9 cellular contexts compared by ENCODE assay signal in genomic region chr4:72418458-72418857, GRCh38.
A peak's percentile ranks its signal among the peaks of the same experiment; 100 is the strongest.
DNase-seq lines count a peak whose midpoint lies in the region; ATAC-seq and TF ChIP-seq lines count a peak whose summit lies in the region.
"Had no signal": no experiment of that assay in that cellular context is flagged by ENCODE, and none has a peak within 500 bp of the region (broad histone marks: within the 10 kb centered on the region; RNA-seq: fewer than 3 reads in every experiment).

No MANE protein-coding gene starts in this region.

- no peaks in the 10 kb centered on the region for H3K9me2 ChIP-seq in GM23338 (ENCODE audit: insufficient read depth)

- no peak for ATAC-seq in HG03571 (IDR thresholded peaks at IDR 0.05; ENCODE audit: unreplicated experiment)
- no peak for ATAC-seq in GM23338

- H3K4me2 ChIP-seq in GM23338 = no peak overlapping the region

- H3K36me3 ChIP-seq in H7 (replicated peaks; ENCODE audit: control insufficient read depth, insufficient read depth, low read length) (no peaks in the 10 kb centered on the region), GM23338 (ENCODE audit: insufficient read depth) (no peaks in the 10 kb centered on the region)
- H3K36me3 ChIP-seq in CD8-positive, alpha-beta memory T cell (ENCODE audit: insufficient read depth, low read length) = no peaks in the 10 kb centered on the region

- no peaks in the 10 kb centered on the region for H3F3A ChIP-seq in GM23338 (replicated peaks; ENCODE audit: low read depth)

- POLR2A ChIA-PET in CD8-positive, alpha-beta memory T cell (lab: Charles Lee) = no interaction called here

- H3K4me1 Mint-ChIP-seq in GM23338 = no peaks in the 10 kb centered on the region
- no peaks in the 10 kb centered on the region for H3K4me1 Mint-ChIP-seq in CD8-positive, alpha-beta memory T cell

- H3K4me3 ChIP-seq in H7 (ENCODE audit: insufficient read depth, low read depth, low read length) (no peak overlapping the region), GM23338 (no peak overlapping the region)
- no peak overlapping the region for H3K4me3 ChIP-seq in CD8-positive, alpha-beta memory T cell (ENCODE audit: low read length)
- H3K4me3 ChIP-seq: skin epidermis had no signal

- no peaks in the 10 kb centered on the region for H3K9me3 ChIP-seq in CD8-positive, alpha-beta memory T cell (ENCODE audit: low read length)

- no peak overlapping the region for H3K27ac Mint-ChIP-seq in GM23338
- H3K27ac Mint-ChIP-seq in CD8-positive, alpha-beta memory T cell = no peak overlapping the region

- peak; percentile 64 for DNase-seq in DMS 273 (lab: John Stamatoyannopoulos, UW; ENCODE audit: unreplicated experiment)
- DNase-seq in NCI-H187 treated with DMSO at 0.1 percent for 48 hours (lab: John Stamatoyannopoulos, UW) = peak; percentile 16
- DNase-seq in astrocyte of the hippocampus (ENCODE audit: low read depth, low spot score) = peak; percentile 42
- DNase-seq in kidney tubule cell (ENCODE audit: low spot score) = peak; percentile 65
- DNase-seq in H7 = no peak
- no peak for DNase-seq in GM23338 (ENCODE audit: low spot score)
- no peak for DNase-seq in CD8-positive, alpha-beta memory T cell

- no peak overlapping the region for H2AFZ ChIP-seq in GM23338

- no peaks in the 10 kb centered on the region for H3K27me3 ChIP-seq in H7 (ENCODE audit: control insufficient read depth, insufficient read depth, low read length)
- no peaks in the 10 kb centered on the region for H3K27me3 ChIP-seq in GM23338 (ENCODE audit: insufficient read depth)
- H3K27me3 ChIP-seq in CD8-positive, alpha-beta memory T cell (ENCODE audit: insufficient read depth, low read length, poor library complexity, severe bottlenecking) = no peaks in the 10 kb centered on the region

- no peaks in the 10 kb centered on the region for H4K20me1 ChIP-seq in GM23338 (replicated peaks; ENCODE audit: insufficient read depth)

- no peak overlapping the region for H3K4me3 Mint-ChIP-seq in GM23338
- no peak overlapping the region for H3K4me3 Mint-ChIP-seq in CD8-positive, alpha-beta memory T cell

- no peaks in the 10 kb centered on the region for H3K79me2 ChIP-seq in GM23338 (replicated peaks; ENCODE audit: insufficient read depth)

- CTCF ChIA-PET in CD8-positive, alpha-beta memory T cell (lab: Charles Lee) = no interaction called here

- no peak for TF ChIP-seq CTCF in GM23338 (conservative IDR thresholded peaks at IDR 0.05; ENCODE audit: low read depth in 2 of 2)

- H3K9me3 Mint-ChIP-seq in GM23338 = no peaks in the 10 kb centered on the region
- peaks cover 0 to 1% (median 0%) of the 10 kb centered on the region in 5 donors for H3K9me3 Mint-ChIP-seq in CD8-positive, alpha-beta memory T cell

- H3K36me3 Mint-ChIP-seq in GM23338 (ENCODE audit: low read depth) = no peaks in the 10 kb centered on the region
- H3K36me3 Mint-ChIP-seq in CD8-positive, alpha-beta memory T cell = peaks cover 0 to 2% (median 0%) of the 10 kb centered on the region in 3 donors

- no peaks in the 10 kb centered on the region for H3K4me1 ChIP-seq in GM23338 (ENCODE audit: insufficient read depth)
- H3K4me1 ChIP-seq in CD8-positive, alpha-beta memory T cell (ENCODE audit: insufficient read depth, low read length) = no peaks in the 10 kb centered on the region

- H3K27ac ChIP-seq in GM23338 (ENCODE audit: low read depth) = no peak overlapping the region
- no peak overlapping the region for H3K27ac ChIP-seq in CD8-positive, alpha-beta memory T cell (ENCODE audit: low read depth, low read length)
- H3K27ac ChIP-seq: skin epidermis had no signal

- H3K27me3 Mint-ChIP-seq in GM23338 (ENCODE audit: insufficient read depth, low read depth, poor library complexity) = no peaks in the 10 kb centered on the region
- no peaks in the 10 kb centered on the region for H3K27me3 Mint-ChIP-seq in CD8-positive, alpha-beta memory T cell

TF ChIP-seq in GM23338, 12 proteins besides CTCF, POLR2A, EP300 and RAD21 (continues in another document):
- no peak for TF ChIP-seq ZNF331 (CRISPR knock-in tag; IDR thresholded peaks at IDR 0.05; ENCODE audit: low read depth)
- TF ChIP-seq, protein P1, sequence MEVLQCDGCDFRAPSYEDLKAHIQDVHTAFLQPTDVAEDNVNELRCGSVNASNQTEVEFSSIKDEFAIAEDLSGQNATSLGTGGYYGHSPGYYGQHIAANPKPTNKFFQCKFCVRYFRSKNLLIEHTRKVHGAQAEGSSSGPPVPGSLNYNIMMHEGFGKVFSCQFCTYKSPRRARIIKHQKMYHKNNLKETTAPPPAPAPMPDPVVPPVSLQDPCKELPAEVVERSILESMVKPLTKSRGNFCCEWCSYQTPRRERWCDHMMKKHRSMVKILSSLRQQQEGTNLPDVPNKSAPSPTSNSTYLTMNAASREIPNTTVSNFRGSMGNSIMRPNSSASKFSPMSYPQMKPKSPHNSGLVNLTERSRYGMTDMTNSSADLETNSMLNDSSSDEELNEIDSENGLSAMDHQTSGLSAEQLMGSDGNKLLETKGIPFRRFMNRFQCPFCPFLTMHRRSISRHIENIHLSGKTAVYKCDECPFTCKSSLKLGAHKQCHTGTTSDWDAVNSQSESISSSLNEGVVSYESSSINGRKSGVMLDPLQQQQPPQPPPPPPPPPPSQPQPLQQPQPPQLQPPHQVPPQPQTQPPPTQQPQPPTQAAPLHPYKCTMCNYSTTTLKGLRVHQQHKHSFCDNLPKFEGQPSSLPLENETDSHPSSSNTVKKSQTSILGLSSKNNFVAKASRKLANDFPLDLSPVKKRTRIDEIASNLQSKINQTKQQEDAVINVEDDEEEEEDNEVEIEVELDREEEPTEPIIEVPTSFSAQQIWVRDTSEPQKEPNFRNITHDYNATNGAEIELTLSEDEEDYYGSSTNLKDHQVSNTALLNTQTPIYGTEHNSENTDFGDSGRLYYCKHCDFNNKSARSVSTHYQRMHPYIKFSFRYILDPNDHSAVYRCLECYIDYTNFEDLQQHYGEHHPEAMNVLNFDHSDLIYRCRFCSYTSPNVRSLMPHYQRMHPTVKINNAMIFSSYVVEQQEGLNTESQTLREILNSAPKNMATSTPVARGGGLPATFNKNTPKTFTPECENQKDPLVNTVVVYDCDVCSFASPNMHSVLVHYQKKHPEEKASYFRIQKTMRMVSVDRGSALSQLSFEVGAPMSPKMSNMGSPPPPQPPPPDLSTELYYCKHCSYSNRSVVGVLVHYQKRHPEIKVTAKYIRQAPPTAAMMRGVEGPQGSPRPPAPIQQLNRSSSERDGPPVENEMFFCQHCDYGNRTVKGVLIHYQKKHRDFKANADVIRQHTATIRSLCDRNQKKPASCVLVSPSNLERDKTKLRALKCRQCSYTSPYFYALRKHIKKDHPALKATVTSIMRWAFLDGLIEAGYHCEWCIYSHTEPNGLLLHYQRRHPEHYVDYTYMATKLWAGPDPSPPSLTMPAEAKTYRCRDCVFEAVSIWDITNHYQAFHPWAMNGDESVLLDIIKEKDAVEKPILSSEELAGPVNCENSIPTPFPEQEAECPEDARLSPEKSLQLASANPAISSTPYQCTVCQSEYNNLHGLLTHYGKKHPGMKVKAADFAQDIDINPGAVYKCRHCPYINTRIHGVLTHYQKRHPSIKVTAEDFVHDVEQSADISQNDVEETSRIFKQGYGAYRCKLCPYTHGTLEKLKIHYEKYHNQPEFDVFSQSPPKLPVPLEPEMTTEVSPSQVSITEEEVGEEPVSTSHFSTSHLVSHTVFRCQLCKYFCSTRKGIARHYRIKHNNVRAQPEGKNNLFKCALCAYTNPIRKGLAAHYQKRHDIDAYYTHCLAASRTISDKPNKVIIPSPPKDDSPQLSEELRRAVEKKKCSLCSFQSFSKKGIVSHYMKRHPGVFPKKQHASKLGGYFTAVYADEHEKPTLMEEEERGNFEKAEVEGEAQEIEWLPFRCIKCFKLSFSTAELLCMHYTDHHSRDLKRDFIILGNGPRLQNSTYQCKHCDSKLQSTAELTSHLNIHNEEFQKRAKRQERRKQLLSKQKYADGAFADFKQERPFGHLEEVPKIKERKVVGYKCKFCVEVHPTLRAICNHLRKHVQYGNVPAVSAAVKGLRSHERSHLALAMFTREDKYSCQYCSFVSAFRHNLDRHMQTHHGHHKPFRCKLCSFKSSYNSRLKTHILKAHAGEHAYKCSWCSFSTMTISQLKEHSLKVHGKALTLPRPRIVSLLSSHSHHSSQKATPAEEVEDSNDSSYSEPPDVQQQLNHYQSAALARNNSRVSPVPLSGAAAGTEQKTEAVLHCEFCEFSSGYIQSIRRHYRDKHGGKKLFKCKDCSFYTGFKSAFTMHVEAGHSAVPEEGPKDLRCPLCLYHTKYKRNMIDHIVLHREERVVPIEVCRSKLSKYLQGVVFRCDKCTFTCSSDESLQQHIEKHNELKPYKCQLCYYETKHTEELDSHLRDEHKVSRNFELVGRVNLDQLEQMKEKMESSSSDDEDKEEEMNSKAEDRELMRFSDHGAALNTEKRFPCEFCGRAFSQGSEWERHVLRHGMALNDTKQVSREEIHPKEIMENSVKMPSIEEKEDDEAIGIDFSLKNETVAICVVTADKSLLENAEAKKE (CRISPR knock-in tag; IDR thresholded peaks at IDR 0.05) = no peak
- TF ChIP-seq ZNF114 (CRISPR knock-in tag; IDR thresholded peaks at IDR 0.05) = no peak
- TF ChIP-seq, protein P2, sequence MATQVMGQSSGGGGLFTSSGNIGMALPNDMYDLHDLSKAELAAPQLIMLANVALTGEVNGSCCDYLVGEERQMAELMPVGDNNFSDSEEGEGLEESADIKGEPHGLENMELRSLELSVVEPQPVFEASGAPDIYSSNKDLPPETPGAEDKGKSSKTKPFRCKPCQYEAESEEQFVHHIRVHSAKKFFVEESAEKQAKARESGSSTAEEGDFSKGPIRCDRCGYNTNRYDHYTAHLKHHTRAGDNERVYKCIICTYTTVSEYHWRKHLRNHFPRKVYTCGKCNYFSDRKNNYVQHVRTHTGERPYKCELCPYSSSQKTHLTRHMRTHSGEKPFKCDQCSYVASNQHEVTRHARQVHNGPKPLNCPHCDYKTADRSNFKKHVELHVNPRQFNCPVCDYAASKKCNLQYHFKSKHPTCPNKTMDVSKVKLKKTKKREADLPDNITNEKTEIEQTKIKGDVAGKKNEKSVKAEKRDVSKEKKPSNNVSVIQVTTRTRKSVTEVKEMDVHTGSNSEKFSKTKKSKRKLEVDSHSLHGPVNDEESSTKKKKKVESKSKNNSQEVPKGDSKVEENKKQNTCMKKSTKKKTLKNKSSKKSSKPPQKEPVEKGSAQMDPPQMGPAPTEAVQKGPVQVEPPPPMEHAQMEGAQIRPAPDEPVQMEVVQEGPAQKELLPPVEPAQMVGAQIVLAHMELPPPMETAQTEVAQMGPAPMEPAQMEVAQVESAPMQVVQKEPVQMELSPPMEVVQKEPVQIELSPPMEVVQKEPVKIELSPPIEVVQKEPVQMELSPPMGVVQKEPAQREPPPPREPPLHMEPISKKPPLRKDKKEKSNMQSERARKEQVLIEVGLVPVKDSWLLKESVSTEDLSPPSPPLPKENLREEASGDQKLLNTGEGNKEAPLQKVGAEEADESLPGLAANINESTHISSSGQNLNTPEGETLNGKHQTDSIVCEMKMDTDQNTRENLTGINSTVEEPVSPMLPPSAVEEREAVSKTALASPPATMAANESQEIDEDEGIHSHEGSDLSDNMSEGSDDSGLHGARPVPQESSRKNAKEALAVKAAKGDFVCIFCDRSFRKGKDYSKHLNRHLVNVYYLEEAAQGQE (IDR thresholded peaks at IDR 0.05; ENCODE audit: unreplicated experiment) = no peak

Comparison
In these comparisons a context has a peak if more than half of its experiments do, and no peak if none do; other contexts are left out.
1. DNase-seq: peak in DMS 273 (single experiment), NCI-H187 treated with DMSO at 0.1 percent for 48 hours (single experiment), astrocyte of the hippocampus (single experiment) and kidney tubule cell (single experiment); none in H7 (single experiment), GM23338 (single experiment) and CD8-positive, alpha-beta memory T cell (0 of 5).